1 cellular context compared by ENCODE assay signal in genomic region chr15:39578851-39579486, GRCh38.
TF ChIP-seq lines count a peak whose summit lies in the region.

No MANE protein-coding gene starts in this region.

TF ChIP-seq in HepG2, 621 proteins besides CTCF, POLR2A, EP300 and RAD21 (continued from another document):
- TF ChIP-seq ATF2 (CRISPR knock-in tag; IDR thresholded peaks at IDR 0.05) = no peak
- no peak for TF ChIP-seq DNMT3B (CRISPR knock-in tag; conservative IDR thresholded peaks at IDR 0.05)
- TF ChIP-seq ZFP1 (CRISPR knock-in tag; IDR thresholded peaks at IDR 0.05) = no peak
- no peak for TF ChIP-seq PATZ1 (CRISPR knock-in tag; IDR thresholded peaks at IDR 0.05)
- no peak for TF ChIP-seq BRD4 (CRISPR knock-in tag; IDR thresholded peaks at IDR 0.05)
